27 cellular contexts compared by ENCODE assay signal in the genomic region with DNA sequence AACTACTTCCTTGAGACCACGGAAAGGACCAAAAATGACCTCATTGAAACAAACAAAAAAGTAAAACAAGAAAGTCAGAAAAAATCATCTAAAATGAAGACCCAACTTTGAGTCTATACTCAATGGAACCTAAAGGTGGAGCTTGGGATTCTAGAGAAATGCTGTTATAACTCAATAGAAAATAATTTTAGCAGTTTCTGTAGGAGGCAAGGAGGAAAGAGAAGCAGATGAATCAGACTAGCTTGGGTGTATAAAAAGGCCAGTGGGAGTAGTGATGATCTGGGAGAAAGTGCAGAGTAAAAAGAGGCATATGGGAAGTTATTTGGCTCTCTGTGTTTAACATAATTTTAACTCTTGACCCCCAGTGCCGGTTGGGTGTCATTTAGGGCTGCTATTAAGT.
DNase-seq lines count a peak whose midpoint lies in the region; ATAC-seq and TF ChIP-seq lines count a peak whose summit lies in the region.
"Had no signal": no experiment of that assay in that cellular context is flagged by ENCODE, and none has a peak within 500 bp of the region (broad histone marks: within the 10 kb centered on the region; RNA-seq: fewer than 3 reads in every experiment).

No MANE protein-coding gene starts in this region.

- ATAC-seq in SK-N-SH treated with all-trans-retinoic acid at 6 μM for 48 hours (no peak), foreskin keratinocyte (no peak), HG03457 (IDR thresholded peaks at IDR 0.05; ENCODE audit: unreplicated experiment) (no peak), GM21737 (IDR thresholded peaks at IDR 0.05; ENCODE audit: unreplicated experiment) (no peak)
- ATAC-seq: GM23338, heart right ventricle, left ventricle myocardium superior, mucosa of descending colon had no signal

- H3K4me1 ChIP-seq in SK-N-SH (ENCODE audit: control insufficient read depth in 1 of 2, insufficient read depth in 2 of 2, low read depth in 1 of 2, low read length in 1 of 2) (no peaks in the 10 kb centered on the region; a peak in 1 of 4 replicates), foreskin keratinocyte (no peaks in the 10 kb centered on the region)
- H3K4me1 ChIP-seq: neural progenitor cell, prostate gland had no signal

- DNase-seq in SK-N-SH (no peak), brain microvascular endothelial cell (no peak), foreskin keratinocyte (no peak), GOT3 (lab: John Stamatoyannopoulos, UW) (no peak), NCI-H2171 (lab: John Stamatoyannopoulos, UW) (no peak)
- DNase-seq: activated CD4-positive, alpha-beta memory T cell treated with anti-CD3 and anti-CD28 coated beads for 36 hours; activated CD4-positive, CD25-positive, alpha-beta regulatory T cell; activated T-cell treated with anti-CD3 and anti-CD28 coated beads for 4 hours; DMS 273 treated with DMSO at 0.1 percent for 48 hours; effector CD4-positive, alpha-beta T cell; GF-D8; heart right ventricle; left ventricle myocardium superior; mucosa of descending colon; NCI-H187 treated with DMSO at 0.1 percent for 48 hours; small intestine; stimulated activated CD4-positive, alpha-beta T cell treated with anti-CD3 and anti-CD28 coated beads, Interleukin-2, amount 100 ng/mL, for 48 hours; T-helper 9 cell; trophoblast cell had no signal

- no peaks in the 10 kb centered on the region for H3F3A ChIP-seq in SK-N-SH (replicated peaks; ENCODE audit: insufficient read depth)

- in situ Hi-C loops in brain microvascular endothelial cell (cut with HindIII; ENCODE audit: low pct_ligation_motif_present, low sequenced_read_pairs) = no loop called here

- H2AFZ ChIP-seq in SK-N-SH (ENCODE audit: low read depth) = no peak overlapping the region
- H2AFZ ChIP-seq: GM23338, neural progenitor cell had no signal

- peak; percentile 30; the same call in 1 of the 2 replicates for TF ChIP-seq CTCF in SK-N-SH (IDR thresholded peaks at IDR 0.05)
- TF ChIP-seq CTCF in brain microvascular endothelial cell (IDR thresholded peaks at IDR 0.05; ENCODE audit: low read depth, low read length, missing control alignments) = peak; percentile 18
- TF ChIP-seq CTCF in foreskin keratinocyte (conservative IDR thresholded peaks at IDR 0.05) = peak; percentile 36

- H3K27ac ChIP-seq in SK-N-SH (ENCODE audit: low read depth in 2 of 2, low read length in 1 of 2) = no peak overlapping the region
- no peak overlapping the region for H3K27ac ChIP-seq in brain microvascular endothelial cell
- no peak overlapping the region for H3K27ac ChIP-seq in foreskin keratinocyte
- H3K27ac ChIP-seq: 22Rv1, heart right ventricle, neural progenitor cell, prostate gland, SK-N-MC had no signal

- no peaks in the 10 kb centered on the region for H3K9me3 ChIP-seq in SK-N-SH
- H3K9me3 ChIP-seq: heart right ventricle, mucosa of descending colon, prostate gland had no signal

- CTCF ChIA-PET in SK-N-SH (lab: Yijun Ruan, JAX) = interaction anchor here (0.9 to 1.2 kb wide), 2 partner anchors 222 to 360 kb away, joined by 3 to 4 read pairs; no protein-coding TSS in a partner anchor

- H3K9me2 ChIP-seq in SK-N-SH = no peaks in the 10 kb centered on the region

- no peak overlapping the region for H3K4me2 ChIP-seq in SK-N-SH
- H3K4me2 ChIP-seq: GM23338, neural progenitor cell had no signal

- H3K4me3 ChIP-seq in SK-N-SH (ENCODE audit: low read depth in 2 of 2, low read length in 1 of 2) (no peak overlapping the region), brain microvascular endothelial cell (ENCODE audit: low read depth, low read length) (no peak overlapping the region)
- H3K4me3 ChIP-seq: GM23338, heart right ventricle, mucosa of descending colon, neural progenitor cell, prostate gland, SK-N-MC had no signal

- POLR2A ChIA-PET in SK-N-SH (lab: Yijun Ruan, JAX) = no interaction called here

- H3K36me3 ChIP-seq in SK-N-SH (replicated peaks in 1 of 2; ENCODE audit: control insufficient read depth in 1 of 2, insufficient read depth in 2 of 2, low read length in 1 of 2) = no peaks in the 10 kb centered on the region
- no peaks in the 10 kb centered on the region for H3K36me3 ChIP-seq in brain microvascular endothelial cell (replicated peaks)
- H3K36me3 ChIP-seq: heart right ventricle, neural progenitor cell, prostate gland had no signal

- H3K9ac ChIP-seq in SK-N-SH = no peak overlapping the region
- H3K9ac ChIP-seq: neural progenitor cell had no signal

- 77% methylated on average over 2 of the region's 2 CpGs for WGBS in SK-N-SH (ENCODE audit: low lambda C conversion rate)

- TF ChIP-seq RAD21 in SK-N-SH (IDR thresholded peaks at IDR 0.05; ENCODE audit: low read length) = no peak

- TF ChIP-seq EP300 in SK-N-SH (IDR thresholded peaks at IDR 0.05; ENCODE audit: borderline replicate concordance in 1 of 2, low read depth in 1 of 2, low read length in 1 of 2) = no peak

- no peaks in the 10 kb centered on the region for H3K79me2 ChIP-seq in SK-N-SH (ENCODE audit: insufficient read depth)

- H3K27me3 ChIP-seq in SK-N-SH (ENCODE audit: insufficient read depth) = no peaks in the 10 kb centered on the region
- no peaks in the 10 kb centered on the region for H3K27me3 ChIP-seq in brain microvascular endothelial cell (replicated peaks)
- H3K27me3 ChIP-seq in foreskin keratinocyte = no peaks in the 10 kb centered on the region
- H3K27me3 ChIP-seq: heart right ventricle, neural progenitor cell had no signal

- H4K20me1 ChIP-seq in SK-N-SH (ENCODE audit: insufficient read depth) = no peaks in the 10 kb centered on the region

TF ChIP-seq in SK-N-SH, 30 proteins besides CTCF, POLR2A, EP300 and RAD21:
- TF ChIP-seq FOXM1 (IDR thresholded peaks at IDR 0.05; ENCODE audit: low read depth) (no peak), GABPA (IDR thresholded peaks at IDR 0.05; ENCODE audit: low read depth) (no peak), EZH2phosphoT487 (IDR thresholded peaks at IDR 0.05; ENCODE audit: borderline replicate concordance, low read depth) (no peak), SMC3 (IDR thresholded peaks at IDR 0.05; ENCODE audit: low read depth, low read length) (no peak), MEF2A (IDR thresholded peaks at IDR 0.05; ENCODE audit: borderline replicate concordance, low read depth) (no peak)
- TF ChIP-seq, protein P1, sequence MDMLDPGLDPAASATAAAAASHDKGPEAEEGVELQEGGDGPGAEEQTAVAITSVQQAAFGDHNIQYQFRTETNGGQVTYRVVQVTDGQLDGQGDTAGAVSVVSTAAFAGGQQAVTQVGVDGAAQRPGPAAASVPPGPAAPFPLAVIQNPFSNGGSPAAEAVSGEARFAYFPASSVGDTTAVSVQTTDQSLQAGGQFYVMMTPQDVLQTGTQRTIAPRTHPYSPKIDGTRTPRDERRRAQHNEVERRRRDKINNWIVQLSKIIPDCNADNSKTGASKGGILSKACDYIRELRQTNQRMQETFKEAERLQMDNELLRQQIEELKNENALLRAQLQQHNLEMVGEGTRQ (IDR thresholded peaks at IDR 0.05; ENCODE audit: borderline replicate concordance, low read depth, low read length) = no peak

TF ChIP-seq in SK-N-SH treated with all-trans-retinoic acid at 6 μM for 48 hours, 23 proteins besides CTCF, POLR2A, EP300 and RAD21:
- TF ChIP-seq CSDC2 (CRISPR knock-in tag; IDR thresholded peaks at IDR 0.05) = no peak
